ENCODE assay signal across 7 cellular contexts in genomic region chrX:126806784-126807183, GRCh38. TPM values are rescaled to one million over a fixed set of nuclear protein-coding genes. Genes with fewer than 3 reads are reported as not detected.
"Had no signal": no experiment of that assay in that cellular context is flagged by ENCODE, and none has a peak within 500 bp of the region (broad histone marks: within the 10 kb centered on the region; RNA-seq: fewer than 3 reads in every experiment).

No MANE protein-coding gene starts in this region.

RNA-seq across cellular contexts. Expression of gene PRR32, which starts 12.7 kb away (rescaled TPM):
- total RNA-seq: GM23248, GM23338, H1, H4, H7, H9, HFFc6 had no signal
- polyA plus RNA-seq: GM23248, GM23338, H1 had no signal
